In genomic region chr4:39446483-39446841, GRCh38 we compare ENCODE assay signal across 11 cellular contexts. TPM values are rescaled to one million over a fixed set of nuclear protein-coding genes. Genes with fewer than 3 reads are reported as not detected.
A peak's percentile ranks its signal among the peaks of the same experiment; 100 is the strongest.
DNase-seq lines count a peak whose midpoint lies in the region; ATAC-seq and TF ChIP-seq lines count a peak whose summit lies in the region.
"Had no signal": no experiment of that assay in that cellular context is flagged by ENCODE, and none has a peak within 500 bp of the region (broad histone marks: within the 10 kb centered on the region; RNA-seq: fewer than 3 reads in every experiment).

No MANE protein-coding gene starts in this region.

- no peaks in the 10 kb centered on the region for H3K79me2 ChIP-seq in MM.1S (ENCODE audit: low read length)

- no peak for TF ChIP-seq CTCF in CD8-positive, alpha-beta T cell (IDR thresholded peaks at IDR 0.05)
- TF ChIP-seq CTCF in activated B cell treated with CpG ODN at 0.5 μM for 24 hours (IDR thresholded peaks at IDR 0.05) (no peak), fibroblast of villous mesenchyme (IDR thresholded peaks at IDR 0.05; ENCODE audit: insufficient read depth, low read depth, low read length) (no peak), MM.1S (IDR thresholded peaks at IDR 0.05; ENCODE audit: low read length) (no peak)

- H3K4me3 Mint-ChIP-seq in CD8-positive, alpha-beta T cell: peak overlapping the region; percentile 77
- H3K4me3 Mint-ChIP-seq in activated B cell treated with CpG ODN at 0.5 μM for 24 hours: peak overlapping the region; percentile 83

- POLR2A ChIA-PET in CD8-positive, alpha-beta T cell (lab: Charles Lee): interaction anchor here (0.5 to 4.6 kb wide), 3 partner anchors 12 to 35 kb away, joined by 3 to 26 read pairs (median 3); partner anchors contain the start of genes LIAS and RPL9
- POLR2A ChIA-PET in activated B cell treated with CpG ODN at 0.5 μM for 24 hours (lab: Charles Lee): interaction anchor here (0.6 to 3.7 kb wide), 12 partner anchors 8 to 682 kb away, joined by 3 to 94 read pairs (median 5); partner anchors contain the start of genes LIAS, RFC1, RPL9 and SMIM14

- peaks cover 7% of the 10 kb centered on the region for H3K4me1 ChIP-seq in CD8-positive, alpha-beta T cell (ENCODE audit: insufficient read depth, low read length)
- H3K4me1 ChIP-seq in rectal smooth muscle tissue (ENCODE audit: control insufficient read depth, insufficient read depth, low read length): peaks cover 2% of the 10 kb centered on the region
- no peaks in the 10 kb centered on the region for H3K4me1 ChIP-seq in MM.1S (ENCODE audit: low read length)

- CTCF ChIA-PET in CD8-positive, alpha-beta T cell (lab: Charles Lee): interaction anchor here (1.0 to 1.3 kb wide), 2 partner anchors 11 to 311 kb away, joined by 3 to 4 read pairs; no protein-coding TSS in a partner anchor
- CTCF ChIA-PET in activated B cell treated with CpG ODN at 0.5 μM for 24 hours (lab: Charles Lee): interaction anchor here (0.8 to 2.8 kb wide), 4 partner anchors 10 to 80 kb away, joined by 3 to 9 read pairs (median 4); partner anchors contain the start of genes LIAS and RPL9

- peaks cover 14% of the 10 kb centered on the region for H3K4me1 Mint-ChIP-seq in CD8-positive, alpha-beta T cell (ENCODE audit: low read depth)
- H3K4me1 Mint-ChIP-seq in activated B cell treated with CpG ODN at 0.5 μM for 24 hours: peaks cover 27% of the 10 kb centered on the region

- H2AFZ ChIP-seq in MM.1S (ENCODE audit: low read length): no peak overlapping the region

- H3K9ac ChIP-seq in rectal smooth muscle tissue (ENCODE audit: low read length) (no peak overlapping the region), MM.1S (ENCODE audit: low read length) (no peak overlapping the region)

- H3K27me3 ChIP-seq in CD8-positive, alpha-beta T cell (ENCODE audit: insufficient read depth, low read length): no peaks in the 10 kb centered on the region
- H3K27me3 ChIP-seq in rectal smooth muscle tissue (ENCODE audit: control insufficient read depth, insufficient read depth, low read length) (no peaks in the 10 kb centered on the region), MM.1S (replicated peaks; ENCODE audit: insufficient read depth, low read length) (no peaks in the 10 kb centered on the region)

- H3K9me3 Mint-ChIP-seq in CD8-positive, alpha-beta T cell: no peaks in the 10 kb centered on the region
- no peaks in the 10 kb centered on the region for H3K9me3 Mint-ChIP-seq in activated B cell treated with CpG ODN at 0.5 μM for 24 hours

- no peaks in the 10 kb centered on the region for H3K9me3 ChIP-seq in CD8-positive, alpha-beta T cell (ENCODE audit: low read length)
- H3K9me3 ChIP-seq in MM.1S (replicated peaks; ENCODE audit: insufficient read depth, low read length): no peaks in the 10 kb centered on the region

- H3K27ac ChIP-seq in CD8-positive, alpha-beta T cell (ENCODE audit: low read depth, low read length): no peak overlapping the region
- H3K27ac ChIP-seq in rectal smooth muscle tissue (ENCODE audit: low read depth, low read length) (no peak overlapping the region), MM.1S (ENCODE audit: low read length) (no peak overlapping the region)

- no peak overlapping the region for H3K27ac Mint-ChIP-seq in CD8-positive, alpha-beta T cell
- peak overlapping the region; percentile 90 for H3K27ac Mint-ChIP-seq in activated B cell treated with CpG ODN at 0.5 μM for 24 hours

- H3K4me3 ChIP-seq in CD8-positive, alpha-beta T cell (ENCODE audit: low read depth, low read length): peak overlapping the region; percentile 36
- H3K4me3 ChIP-seq in fibroblast of villous mesenchyme (ENCODE audit: low read depth, low read length) (peak overlapping the region; percentile 45), rectal smooth muscle tissue (ENCODE audit: low read length) (peak overlapping the region; percentile 59), MM.1S (ENCODE audit: low read length) (no peak overlapping the region)

- intact Hi-C loops in CD8-positive, alpha-beta T cell (cut with DNase I, micrococcal nuclease): no loop called here
- intact Hi-C loops in activated B cell treated with CpG ODN at 0.5 μM for 24 hours (cut with micrococcal nuclease): loop anchor here (2.0 to 5.0 kb wide), 4 partner anchors 80 to 686 kb away; partner anchors contain the start of genes RFC1 and WDR19

- no peaks in the 10 kb centered on the region for H3K27me3 Mint-ChIP-seq in CD8-positive, alpha-beta T cell (ENCODE audit: low read depth)
- H3K27me3 Mint-ChIP-seq in activated B cell treated with CpG ODN at 0.5 μM for 24 hours: no peaks in the 10 kb centered on the region

- peaks cover 17% of the 10 kb centered on the region for H3F3A ChIP-seq in MM.1S (ENCODE audit: insufficient read depth, low read length)

- ATAC-seq in CD8-positive, alpha-beta T cell: no peak
- ATAC-seq in activated B cell treated with CpG ODN at 0.5 μM for 24 hours (ENCODE audit: low read depth) (no peak), HG02840 (IDR thresholded peaks at IDR 0.05; ENCODE audit: low FRiP score, unreplicated experiment) (no peak)

- no peak overlapping the region for H3K4me2 ChIP-seq in MM.1S (ENCODE audit: low read depth, low read length)

- no peaks in the 10 kb centered on the region for H3K9me2 ChIP-seq in MM.1S (replicated peaks; ENCODE audit: insufficient read depth, low read length)

- H4K20me1 ChIP-seq in MM.1S (ENCODE audit: insufficient read depth, low read length): no peaks in the 10 kb centered on the region

- peaks cover 13% of the 10 kb centered on the region for H3K36me3 Mint-ChIP-seq in CD8-positive, alpha-beta T cell
- peaks cover 17% of the 10 kb centered on the region for H3K36me3 Mint-ChIP-seq in activated B cell treated with CpG ODN at 0.5 μM for 24 hours (ENCODE audit: low read depth)

- no peaks in the 10 kb centered on the region for H3K36me3 ChIP-seq in CD8-positive, alpha-beta T cell (ENCODE audit: insufficient read depth, low read length)
- H3K36me3 ChIP-seq in rectal smooth muscle tissue (ENCODE audit: control insufficient read depth, insufficient read depth, low read length) (no peaks in the 10 kb centered on the region), MM.1S (replicated peaks; ENCODE audit: insufficient read depth, low read length) (no peaks in the 10 kb centered on the region)

- no peak for DNase-seq in CD8-positive, alpha-beta T cell
- DNase-seq in activated B cell treated with CpG ODN at 0.5 μM for 24 hours (no peak), fibroblast of villous mesenchyme (ENCODE audit: low read depth) (no peak), MM.1S (no peak)
- no peak for DNase-seq in activated naive CD4-positive, alpha-beta T cell treated with Interleukin-2 at 50 U/mL for 16 hours
- no peak for DNase-seq in stimulated activated CD8-positive, alpha-beta memory T cell treated with anti-CD3 and anti-CD28 coated beads, Interleukin-4, amount 100 ng/mL, for 48 hours

RNA-seq across cellular contexts. Expression of gene RPL9, which starts 12.3 kb away (rescaled TPM):
- 1,000 to 10,000 TPM; 2,977 to 3,433 TPM for total RNA-seq in CD8-positive, alpha-beta T cell
- total RNA-seq in activated B cell treated with CpG ODN at 0.5 μM for 24 hours: 2,632 and 2,865 TPM in 2 replicates
- total RNA-seq in fibroblast of villous mesenchyme: 1,596 and 2,358 TPM in 2 replicates

RNA-seq across cellular contexts. Expression of gene LIAS, which starts 12.4 kb away (rescaled TPM):
- total RNA-seq in CD8-positive, alpha-beta T cell: 10 to 100 TPM in 1 of 2 experiments, 1 to 10 TPM in 1; 9.5 to 11.0 TPM
- total RNA-seq in activated B cell treated with CpG ODN at 0.5 μM for 24 hours (19.5 and 20.5 TPM in 2 replicates), fibroblast of villous mesenchyme (6.1 and 6.9 TPM in 2 replicates)

RNA-seq across cellular contexts. Expression of gene KLB, which starts 39.7 kb away (rescaled TPM):
- under 1 TPM; 0.05 to 0.06 TPM for total RNA-seq in CD8-positive, alpha-beta T cell
- total RNA-seq in activated B cell treated with CpG ODN at 0.5 μM for 24 hours (0.18 and 0.20 TPM in 2 replicates), fibroblast of villous mesenchyme (not detected in 2 replicates)
- total RNA-seq: activated CD8-positive, alpha-beta memory T cell treated with anti-CD3 and anti-CD28 coated beads for 36 hours; M059J; T-helper 1 cell treated with Interleukin-12 subunit alpha and Interleukin-12 subunit beta and Interleukin-4 antibody, amounts not matched to agents 30 ng/mL and 1 ng/mL, for 36 hours had no signal
